Comparison of ENCODE assay signal across 8 cellular contexts in the genomic region with DNA sequence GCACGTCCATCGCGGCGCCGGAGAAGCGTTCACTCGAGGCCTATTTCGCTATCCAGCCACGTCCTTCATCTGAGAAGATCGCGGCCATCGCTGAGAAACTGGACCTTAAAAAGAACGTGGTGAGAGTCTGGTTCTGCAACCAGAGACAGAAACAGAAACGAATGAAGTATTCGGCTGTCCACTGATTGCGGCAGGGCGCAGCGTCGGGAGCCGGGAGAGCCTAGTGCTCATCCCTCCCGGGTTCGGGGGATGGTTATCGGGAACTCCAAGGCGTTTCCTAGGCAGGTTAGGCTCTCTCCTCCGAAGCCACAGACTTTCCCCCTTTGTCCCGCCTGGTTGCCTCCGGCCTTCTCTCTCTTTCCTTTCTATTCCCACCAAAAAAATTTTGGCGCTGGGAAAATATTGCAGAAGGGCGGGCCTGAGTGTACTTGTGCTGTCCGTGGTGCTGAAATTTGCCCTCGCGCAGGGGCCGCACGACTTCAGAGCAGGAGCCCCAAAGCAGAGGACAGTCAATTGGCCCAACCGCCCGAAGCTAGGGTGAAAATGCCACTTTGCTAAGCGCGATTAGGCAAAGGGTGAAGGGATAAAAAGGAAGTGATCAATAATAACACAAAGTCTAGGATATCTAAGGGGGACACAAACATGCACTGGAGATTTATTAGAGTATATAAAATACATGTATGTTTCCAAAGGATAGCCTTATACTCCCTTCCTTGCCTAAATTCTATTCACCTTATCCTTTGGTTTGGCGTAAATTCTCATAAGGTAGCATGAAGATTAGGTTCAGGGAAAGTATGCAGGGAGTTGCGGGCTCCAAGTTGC. TPM values are rescaled to one million over a fixed set of nuclear protein-coding genes. Genes with fewer than 3 reads are reported as not detected.
DNase-seq lines count a peak whose midpoint lies in the region; ATAC-seq and TF ChIP-seq lines count a peak whose summit lies in the region.

No MANE protein-coding gene starts in this region.

- intact Hi-C loops in OCI-LY7 (cut with micrococcal nuclease; ENCODE audit: unreplicated experiment): no loop called here

- H2AFZ ChIP-seq in OCI-LY7 (ENCODE audit: low read length): no peak overlapping the region

- H3K79me2 ChIP-seq in OCI-LY7 (ENCODE audit: insufficient read depth, low read depth, low read length): no peaks in the 10 kb centered on the region

- no TSS peak for BruUV-seq in OCI-LY7 (replicated peaks; lab: Mats Ljungman, UMichigan)

- H3K9ac ChIP-seq in endodermal cell (ENCODE audit: extremely low read depth, low read length, poor library complexity, severe bottlenecking): no peak overlapping the region

- ATAC-seq in HG03280 (IDR thresholded peaks at IDR 0.05; ENCODE audit: unreplicated experiment) (no peak), GM18867 (IDR thresholded peaks at IDR 0.05; ENCODE audit: unreplicated experiment) (no peak), HG03097 (IDR thresholded peaks at IDR 0.05; ENCODE audit: low FRiP score, unreplicated experiment) (no peak)

- peak; percentile 77 for DNase-seq in GM20000 (ENCODE audit: low spot score)
- DNase-seq in OCI-LY7 (ENCODE audit: low spot score): peak; percentile 4
- peak; percentile 91 for DNase-seq in endodermal cell
- DNase-seq in activated gamma-delta T cell (lab: John Stamatoyannopoulos, UW): no peak

- CTCF ChIA-PET in OCI-LY7 (lab: Charles Lee; ENCODE audit: unreplicated experiment): no interaction called here

- H4K20me1 ChIP-seq in OCI-LY7 (ENCODE audit: insufficient read depth, low read length): no peaks in the 10 kb centered on the region

- 6% methylated on average over 26 to 40 of the region's 40 CpGs for WGBS in endodermal cell (ENCODE audit: insufficient coverage in 1 of 2, insufficient read length in 1 of 2), 2 experiments

- TF ChIP-seq CTCF in GM20000 (IDR thresholded peaks at IDR 0.05; ENCODE audit: extremely low read depth, missing control alignments) (no peak), OCI-LY7 (conservative IDR thresholded peaks at IDR 0.05; ENCODE audit: low read length) (no peak), endodermal cell (conservative IDR thresholded peaks at IDR 0.05) (no peak), nephron (IDR thresholded peaks at IDR 0.05; ENCODE audit: unreplicated experiment in 3 of 3) (no peak)

- H3K27ac Mint-ChIP-seq in endodermal cell (no peak overlapping the region), nephron (no peak overlapping the region)

- H3K9me2 ChIP-seq in OCI-LY7 (ENCODE audit: insufficient read depth, low read length): no peaks in the 10 kb centered on the region

- H3K4me3 Mint-ChIP-seq in endodermal cell (peak overlapping the region; percentile 59), nephron (peak overlapping the region; percentile 34 to 59 (median 52))

- H3K4me3 ChIP-seq in OCI-LY7 (ENCODE audit: low read depth, low read length, poor library complexity, severe bottlenecking) (no peak overlapping the region), endodermal cell (ENCODE audit: low read length) (no peak overlapping the region)

- no peaks in the 10 kb centered on the region for H3K36me3 Mint-ChIP-seq in endodermal cell (ENCODE audit: low read depth)
- peaks cover 3% of the 10 kb centered on the region for H3K36me3 Mint-ChIP-seq in nephron (ENCODE audit: low read depth)

- H3K9me3 Mint-ChIP-seq in endodermal cell (no peaks in the 10 kb centered on the region), nephron (peaks cover 6% of the 10 kb centered on the region)

- H3K4me1 ChIP-seq in OCI-LY7 (ENCODE audit: insufficient read depth, low read length, poor library complexity, severe bottlenecking) (no peaks in the 10 kb centered on the region), endodermal cell (ENCODE audit: control insufficient read depth, insufficient read depth, low read length) (peaks cover 7% of the 10 kb centered on the region)

- H3K9me3 ChIP-seq in OCI-LY7 (ENCODE audit: low read length): no peaks in the 10 kb centered on the region
- no peaks in the 10 kb centered on the region for H3K9me3 ChIP-seq in endodermal cell (ENCODE audit: control insufficient read depth, low read length)

- H3K27ac ChIP-seq in OCI-LY7 (ENCODE audit: low read depth, low read length, poor library complexity, severe bottlenecking): no peak overlapping the region
- H3K27ac ChIP-seq in endodermal cell (ENCODE audit: low read depth, low read length): no peak overlapping the region

- peaks cover 100% of the 10 kb centered on the region for H3K27me3 Mint-ChIP-seq in endodermal cell (ENCODE audit: insufficient read depth)
- H3K27me3 Mint-ChIP-seq in nephron (ENCODE audit: low read depth): peaks cover 100% of the 10 kb centered on the region

- H3K36me3 ChIP-seq in OCI-LY7 (ENCODE audit: insufficient read depth, low read length): no peaks in the 10 kb centered on the region
- H3K36me3 ChIP-seq in endodermal cell (ENCODE audit: control insufficient read depth, insufficient read depth, low read length): no peaks in the 10 kb centered on the region

- peaks cover 100% of the 10 kb centered on the region for H3K27me3 ChIP-seq in endodermal cell (ENCODE audit: control insufficient read depth, insufficient read depth, low read length, poor library complexity, severe bottlenecking)

- peaks cover 29% of the 10 kb centered on the region for H3K4me1 Mint-ChIP-seq in endodermal cell
- H3K4me1 Mint-ChIP-seq in nephron: peaks cover 32% of the 10 kb centered on the region

- H3K4me2 ChIP-seq in OCI-LY7 (ENCODE audit: low read length): no peak overlapping the region

- POLR2A ChIA-PET in OCI-LY7 (lab: Charles Lee): interaction anchor here (0.6 kb wide), 1 partner anchor 10 kb away, joined by 4 read pairs; no protein-coding TSS in a partner anchor

RNA-seq across cellular contexts. Expression of a gene that starts 1.8 kb away (rescaled TPM):
- not detected in 2 replicates for total RNA-seq in OCI-LY7 (2014; rRNA removed; shearing (Covaris generic))
- total RNA-seq in OCI-LY7 (2022) (not detected in 2 replicates), endodermal cell (under 1 TPM; 0.27 to 0.46 TPM)
- 0.21 TPM for polyA plus RNA-seq in endodermal cell (2013, experiment 1 of 2)
- 0.21 TPM for polyA plus RNA-seq in endodermal cell (2013, experiment 2 of 2)
